ENCODE assay signal across 27 cellular contexts in genomic region chr21:7953058-7953457, GRCh38.
"Had no signal": no experiment of that assay in that cellular context is flagged by ENCODE, and none has a peak within 500 bp of the region (broad histone marks: within the 10 kb centered on the region; RNA-seq: fewer than 3 reads in every experiment).

No MANE protein-coding gene starts in this region.

- H3K27me3 ChIP-seq: breast epithelium, esophagus muscularis mucosa, foreskin keratinocyte, heart right ventricle, right atrium auricular region, spleen, thyroid gland, upper lobe of left lung had no signal

- H3K27ac ChIP-seq: breast epithelium, esophagus muscularis mucosa, foreskin keratinocyte, heart right ventricle, lower lobe of right lung, right atrium auricular region, spleen, thyroid gland, upper lobe of left lung had no signal

- H3K4me1 Mint-ChIP-seq: activated B cell treated with CpG ODN at 0.5 μM for 24 hours; activated naive CD8-positive, alpha-beta T cell treated with anti-CD3 and anti-CD28 coated beads, Interleukin-2, amount 50 U/mL, for 24 hours had no signal

- ATAC-seq: activated CD8-positive, alpha-beta T cell treated with anti-CD3 and anti-CD28 coated beads for 36 hours; activated naive CD8-positive, alpha-beta T cell treated with anti-CD3 and anti-CD28 coated beads, Interleukin-2, amount 50 U/mL, for 24 hours; activated T-cell treated with anti-CD3 and anti-CD28 coated beads, Interleukin-2, amount 50 U/mL, for 4 hours; activated T-helper 17 cell treated with anti-CD3 and anti-CD28 coated beads, Interleukin-2, amount 50 U/mL, for 72 hours; foreskin keratinocyte; heart right ventricle; left lobe of liver; mucosa of descending colon; natural killer cell treated with Interleukin-12 subunit alpha and Interleukin-12 subunit beta and Interleukin-15 and Interleukin-18, amount 100 ng/mL, for 72 hours had no signal

- H3K4me3 ChIP-seq: breast epithelium, esophagus muscularis mucosa, heart right ventricle, lower lobe of right lung, mucosa of descending colon, right atrium auricular region, spleen, thyroid gland, upper lobe of left lung had no signal

- H3K36me3 Mint-ChIP-seq: natural killer cell treated with Interleukin-12 subunit alpha and Interleukin-12 subunit beta and Interleukin-15 and Interleukin-18, amount 100 ng/mL, for 72 hours had no signal

- DNase-seq: activated B cell treated with CpG ODN at 0.5 μM for 24 hours; activated CD4-positive, alpha-beta T cell treated with anti-CD3 and anti-CD28 coated beads, Interleukin-2, amount 50 U/mL, for 1 hour; activated CD8-positive, alpha-beta T cell treated with anti-CD3 and anti-CD28 coated beads for 36 hours; activated gamma-delta T cell treated with Interleukin-2 at 50 U/mL for 16 hours; activated naive CD4-positive, alpha-beta T cell treated with anti-CD3 and anti-CD28 coated beads, Interleukin-2, amount 50 U/mL, for 16 hours; activated naive CD8-positive, alpha-beta T cell treated with anti-CD3 and anti-CD28 coated beads, Interleukin-2, amount 50 U/mL, for 24 hours; activated T-cell treated with anti-CD3 and anti-CD28 coated beads, Interleukin-2, amount 50 U/mL, for 4 hours; amygdala; central memory CD4-positive, alpha-beta T cell; foreskin keratinocyte; heart right ventricle; kidney glomerular epithelial cell; lower lobe of right lung; mucosa of descending colon; spleen; stimulated activated CD4-positive, alpha-beta T cell treated with anti-CD3 and anti-CD28 coated beads, Interleukin-2, amount 100 ng/mL, for 48 hours; substantia nigra; thyroid gland; upper lobe of left lung had no signal

- H3K27ac Mint-ChIP-seq: activated B cell treated with CpG ODN at 0.5 μM for 24 hours; activated CD8-positive, alpha-beta T cell treated with anti-CD3 and anti-CD28 coated beads for 36 hours; activated naive CD8-positive, alpha-beta T cell treated with anti-CD3 and anti-CD28 coated beads, Interleukin-2, amount 50 U/mL, for 24 hours; activated T-helper 17 cell treated with anti-CD3 and anti-CD28 coated beads, Interleukin-2, amount 50 U/mL, for 72 hours; natural killer cell treated with Interleukin-12 subunit alpha and Interleukin-12 subunit beta and Interleukin-15 and Interleukin-18, amount 100 ng/mL, for 72 hours; stimulated activated naive CD8-positive, alpha-beta T cell treated with anti-CD3 and anti-CD28 coated beads, Interleukin-15, Interleukin-2, amounts not matched to agents 100 ng/mL and 50 ng/mL, for 24 hours; T-helper 2 cell treated with Interferon-gamma antibody and Interleukin-4, amounts not matched to agents 5 μg/mL and 100 μg/mL, for 36 hours had no signal

- H3K27me3 Mint-ChIP-seq: activated B cell treated with CpG ODN at 0.5 μM for 24 hours; activated CD8-positive, alpha-beta T cell treated with anti-CD3 and anti-CD28 coated beads for 36 hours; activated naive CD8-positive, alpha-beta T cell treated with anti-CD3 and anti-CD28 coated beads, Interleukin-2, amount 50 U/mL, for 24 hours; activated T-helper 17 cell treated with anti-CD3 and anti-CD28 coated beads, Interleukin-2, amount 50 U/mL, for 72 hours; natural killer cell treated with Interleukin-12 subunit alpha and Interleukin-12 subunit beta and Interleukin-15 and Interleukin-18, amount 100 ng/mL, for 72 hours; stimulated activated naive CD8-positive, alpha-beta T cell treated with anti-CD3 and anti-CD28 coated beads, Interleukin-15, Interleukin-2, amounts not matched to agents 100 ng/mL and 50 ng/mL, for 24 hours had no signal

- H3K36me3 ChIP-seq: breast epithelium, esophagus muscularis mucosa, heart right ventricle, lower lobe of right lung, right atrium auricular region, spleen, thyroid gland, upper lobe of left lung had no signal

- H3K4me3 Mint-ChIP-seq: activated B cell treated with CpG ODN at 0.5 μM for 24 hours; activated CD8-positive, alpha-beta T cell treated with anti-CD3 and anti-CD28 coated beads for 36 hours; activated naive CD8-positive, alpha-beta T cell treated with anti-CD3 and anti-CD28 coated beads, Interleukin-2, amount 50 U/mL, for 24 hours; activated T-cell treated with anti-CD3 and anti-CD28 coated beads, Interleukin-2, amount 50 U/mL, for 4 hours; activated T-helper 17 cell treated with anti-CD3 and anti-CD28 coated beads, Interleukin-2, amount 50 U/mL, for 72 hours; natural killer cell treated with Interleukin-12 subunit alpha and Interleukin-12 subunit beta and Interleukin-15 and Interleukin-18, amount 100 ng/mL, for 72 hours; stimulated activated naive CD8-positive, alpha-beta T cell treated with anti-CD3 and anti-CD28 coated beads, Interleukin-15, Interleukin-2, amounts not matched to agents 100 ng/mL and 50 ng/mL, for 24 hours; T-helper 2 cell treated with Interferon-gamma antibody and Interleukin-4, amounts not matched to agents 5 μg/mL and 100 μg/mL, for 36 hours had no signal

- H3K9me3 Mint-ChIP-seq: activated naive CD8-positive, alpha-beta T cell treated with anti-CD3 and anti-CD28 coated beads, Interleukin-2, amount 50 U/mL, for 24 hours; activated T-cell treated with anti-CD3 and anti-CD28 coated beads, Interleukin-2, amount 50 U/mL, for 4 hours; T-helper 2 cell treated with Interferon-gamma antibody and Interleukin-4, amounts not matched to agents 5 μg/mL and 100 μg/mL, for 36 hours had no signal

- H3K4me1 ChIP-seq: breast epithelium, esophagus muscularis mucosa, foreskin keratinocyte, heart right ventricle, lower lobe of right lung, right atrium auricular region, spleen, thyroid gland, upper lobe of left lung had no signal
